ENCODE assay signal across 16 cellular contexts in genomic region chr12:1739368-1739767, GRCh38.
"Had no signal": no experiment of that assay in that cellular context is flagged by ENCODE, and none has a peak within 500 bp of the region (broad histone marks: within the 10 kb centered on the region; RNA-seq: fewer than 3 reads in every experiment).

No MANE protein-coding gene starts in this region.

- H3K27me3 ChIP-seq: heart left ventricle, right atrium auricular region, suprapubic skin, thyroid gland, upper lobe of left lung, uterus had no signal

- ATAC-seq: heart left ventricle had no signal

- DNase-seq: effector CD4-positive, alpha-beta T cell; foreskin melanocyte; heart left ventricle; hippocampal formation; kidney glomerular epithelial cell; mammary epithelial cell; posterior cingulate gyrus; small intestine; stimulated activated CD4-positive, alpha-beta T cell treated with anti-CD3 and anti-CD28 coated beads, Interleukin-12 subunit alpha, Interleukin-12 subunit beta, amount 100 ng/mL, for 4 hours; stimulated activated naive CD4-positive, alpha-beta T cell treated with Interleukin-2 at 50 U/mL for 16 hours; thyroid gland; upper lobe of left lung; uterus had no signal

- H3K4me3 ChIP-seq: coronary artery, heart left ventricle, right atrium auricular region, suprapubic skin, thyroid gland, upper lobe of left lung, uterus had no signal

- H3K9me3 ChIP-seq: heart left ventricle, right atrium auricular region, suprapubic skin, thyroid gland, upper lobe of left lung, uterus had no signal

- H3K36me3 ChIP-seq: right atrium auricular region, suprapubic skin, thyroid gland, upper lobe of left lung, uterus had no signal

- H3K27ac ChIP-seq: coronary artery, heart left ventricle, right atrium auricular region, suprapubic skin, thyroid gland, uterus had no signal
